Comparison of ENCODE assay signal across 9 cellular contexts in genomic region chr11:91248199-91248807, GRCh38.
DNase-seq lines count a peak whose midpoint lies in the region; ATAC-seq, FAIRE-seq and TF ChIP-seq lines count a peak whose summit lies in the region.
"Had no signal": no experiment of that assay in that cellular context is flagged by ENCODE, and none has a peak within 500 bp of the region (broad histone marks: within the 10 kb centered on the region; RNA-seq: fewer than 3 reads in every experiment).

No MANE protein-coding gene starts in this region.

- H2AFZ ChIP-seq in HepG2 (ENCODE audit: low read length) = no peak overlapping the region

- no peak overlapping the region for H3K4me2 ChIP-seq in HepG2 (ENCODE audit: low read depth, low read length)

- no peak overlapping the region for H3K4me3 ChIP-seq in NB4 (ENCODE audit: low read depth, low read length)
- no peak overlapping the region for H3K4me3 ChIP-seq in HepG2 (replicated peaks in 1 of 3; ENCODE audit: insufficient read depth in 1 of 3, low read depth in 2 of 3, low read length in 3 of 3)

- POLR2A ChIA-PET in HepG2 (lab: Yijun Ruan, JAX) = no interaction called here

- H4K20me1 ChIP-seq in HepG2 (ENCODE audit: insufficient read depth, low read length) = no peaks in the 10 kb centered on the region

- no peak for TF ChIP-seq RAD21 in HepG2 (CRISPR knock-in tag; IDR thresholded peaks at IDR 0.05)

- H3K9me3 ChIP-seq in HepG2 (ENCODE audit: low read length) = no peaks in the 10 kb centered on the region

- WGBS in HepG2 (ENCODE audit: low lambda C conversion rate) = 0% methylated on average over 4 of the region's 4 CpGs

- no peaks in the 10 kb centered on the region for H3K4me1 ChIP-seq in HepG2 (ENCODE audit: insufficient read depth, low read length)

- ATAC-seq in GM19372 (IDR thresholded peaks at IDR 0.05; ENCODE audit: low read depth, unreplicated experiment) = peak; percentile 61
- ATAC-seq in HepG2 = no peak
- ATAC-seq in GM18520 (IDR thresholded peaks at IDR 0.05; ENCODE audit: unreplicated experiment) = no peak
- ATAC-seq: left colon had no signal

- TF ChIP-seq CTCF in NB4 (IDR thresholded peaks at IDR 0.05; ENCODE audit: low read depth, low read length) = peak; percentile 71
- TF ChIP-seq CTCF in HepG2 (CRISPR knock-in tag; IDR thresholded peaks at IDR 0.05) = peak; percentile 52

- no peak for FAIRE-seq in HepG2 (lab: Jason Lieb, UNC)

- TF ChIP-seq POLR2A in NB4 (IDR thresholded peaks at IDR 0.05; ENCODE audit: extremely low read depth, insufficient read length) = no peak
- TF ChIP-seq POLR2A in HepG2 (IDR thresholded peaks at IDR 0.05; ENCODE audit: insufficient read depth in 1 of 2, low read depth in 2 of 2, low read length in 2 of 2) = no peak

- in situ Hi-C loops in HepG2 (cut with HindIII; ENCODE audit: extremely low pct_ligation_motif_present, low pct_unique_long_range_greater_than_20kb) = no loop called here

- no peaks in the 10 kb centered on the region for H3K27me3 ChIP-seq in HepG2 (ENCODE audit: control insufficient read depth in 1 of 2, insufficient read depth in 2 of 2, low read length in 2 of 2)

- H3K9ac ChIP-seq in HepG2 (ENCODE audit: insufficient read depth, low read depth, low read length) = no peak overlapping the region

- no TSS peak for BruUV-seq in HepG2 (replicated peaks; lab: Mats Ljungman, UMichigan)

- TF ChIP-seq EP300 in HepG2 (IDR thresholded peaks at IDR 0.05; ENCODE audit: low read depth in 2 of 2, low read length in 2 of 2) = no peak
- TF ChIP-seq EP300 in HepG2 (CRISPR knock-in tag; IDR thresholded peaks at IDR 0.05; ENCODE audit: borderline replicate concordance) = no peak

- peak; percentile 18 for DNase-seq in COLO668 (lab: John Stamatoyannopoulos, UW; ENCODE audit: unreplicated experiment)
- DNase-seq in NB4 (ENCODE audit: low read depth) = peak; percentile 54
- peak; percentile 55 for DNase-seq in amniotic epithelial cell (ENCODE audit: low read depth)
- peak; percentile 28 for DNase-seq in HepG2 (ENCODE audit: low spot score)
- no peak for DNase-seq in D341Med (ENCODE audit: low spot score)
- DNase-seq in cerebellum (ENCODE audit: low spot score) = no peak

- CTCF ChIA-PET in HepG2 (lab: Yijun Ruan, JAX; ENCODE audit: low intra/inter-chr PET ratio, low total read pairs) = interaction anchor here (1.5 kb wide), 1 partner anchor 999 kb away, joined by 5 read pairs; no protein-coding TSS in a partner anchor

- H3K36me3 ChIP-seq in HepG2 (replicated peaks in 1 of 2; ENCODE audit: control insufficient read depth in 1 of 2, insufficient read depth in 2 of 2, low read length in 2 of 2) = no peaks in the 10 kb centered on the region

- H3K79me2 ChIP-seq in HepG2 (ENCODE audit: insufficient read depth, low read length) = no peaks in the 10 kb centered on the region

- no peak overlapping the region for H3K27ac ChIP-seq in HepG2 (ENCODE audit: extremely low read length, insufficient read depth, low read length)

- intact Hi-C loops in HepG2 (cut with micrococcal nuclease; ENCODE audit: unreplicated experiment) = loop anchor here (1.0 to 10.0 kb wide), 4 partner anchors 614 to 1000 kb away; no protein-coding TSS in a partner anchor

TF ChIP-seq in HepG2, 621 proteins besides CTCF, POLR2A, EP300 and RAD21:
- peak; percentile 32; the same call in 1 of the 2 replicates for TF ChIP-seq STAG1 (CRISPR knock-in tag; IDR thresholded peaks at IDR 0.05)
- peak; percentile 49; the same call in 1 of the 2 replicates for TF ChIP-seq SMC3 (IDR thresholded peaks at IDR 0.05; ENCODE audit: low read length)
- TF ChIP-seq DR1 (CRISPR knock-in tag; IDR thresholded peaks at IDR 0.05) = no peak

Comparison
In these comparisons a context has a peak if more than half of its experiments do, and no peak if none do; other contexts are left out.
1. DNase-seq: peak in COLO668 (single experiment), NB4 (single experiment), amniotic epithelial cell (single experiment) and HepG2 (single experiment); none in D341Med (single experiment) and cerebellum (single experiment).